Comparison of ENCODE assay signal across 21 cellular contexts in genomic region chr9:18699749-18700148, GRCh38.
"Had no signal": no experiment of that assay in that cellular context is flagged by ENCODE, and none has a peak within 500 bp of the region (broad histone marks: within the 10 kb centered on the region; RNA-seq: fewer than 3 reads in every experiment).

No MANE protein-coding gene starts in this region.

- H3K27ac ChIP-seq: breast epithelium had no signal

- DNase-seq: activated CD4-positive, alpha-beta T cell treated with anti-CD3 and anti-CD28 coated beads for 48 hours; activated CD4-positive, alpha-beta T cell treated with anti-CD3 and anti-CD28 coated beads, Interleukin-2, amount 50 U/mL, for 48 hours; activated CD4-positive, CD25-positive, alpha-beta regulatory T cell treated with anti-CD3 and anti-CD28 coated beads, Interleukin-2, amount 50 U/mL, for 72 hours; activated CD8-positive, alpha-beta memory T cell treated with anti-CD3 and anti-CD28 coated beads, Interleukin-2, amount 10 ng/mL, durations not matched to agents 7 days and 5 days; activated effector memory CD4-positive, alpha-beta T cell treated with anti-CD3 and anti-CD28 coated beads, Interleukin-2, amount 50 U/mL, for 16 hours; activated naive CD4-positive, alpha-beta T cell treated with anti-CD3 and anti-CD28 coated beads for 36 hours; activated T-cell treated with anti-CD3 and anti-CD28 coated beads, Interleukin-2, amount 50 U/mL, for 4 hours; anterior cingulate cortex; caudate nucleus; NCI-H1092; NCI-H1417; NCI-H1930; NCI-H345; NCI-H510A treated with DMSO at 0.1 percent for 48 hours; NCI-H69; SHP77 treated with DMSO at 0.1 percent for 48 hours; T-helper 17 cell; T-helper 9 cell had no signal

- H3K27me3 ChIP-seq: breast epithelium had no signal

- H3K36me3 ChIP-seq: breast epithelium had no signal

- H3K4me1 ChIP-seq: breast epithelium had no signal

- H3K27ac Mint-ChIP-seq: activated CD8-positive, alpha-beta memory T cell treated with anti-CD3 and anti-CD28 coated beads, Interleukin-2, amount 10 ng/mL, durations not matched to agents 7 days and 5 days; activated naive CD4-positive, alpha-beta T cell treated with anti-CD3 and anti-CD28 coated beads for 36 hours; activated naive CD8-positive, alpha-beta T cell; T-helper 17 cell; WTC11 had no signal

- H3K4me3 ChIP-seq: breast epithelium had no signal

- H3K36me3 Mint-ChIP-seq: activated CD8-positive, alpha-beta memory T cell treated with anti-CD3 and anti-CD28 coated beads, Interleukin-2, amount 10 ng/mL, durations not matched to agents 7 days and 5 days; activated naive CD8-positive, alpha-beta T cell had no signal

- H3K4me1 Mint-ChIP-seq: activated CD8-positive, alpha-beta memory T cell treated with anti-CD3 and anti-CD28 coated beads, Interleukin-2, amount 10 ng/mL, durations not matched to agents 7 days and 5 days; T-helper 17 cell; WTC11 had no signal

- H3K4me3 Mint-ChIP-seq: activated CD8-positive, alpha-beta memory T cell treated with anti-CD3 and anti-CD28 coated beads, Interleukin-2, amount 10 ng/mL, durations not matched to agents 7 days and 5 days; activated naive CD4-positive, alpha-beta T cell treated with anti-CD3 and anti-CD28 coated beads for 36 hours; activated naive CD8-positive, alpha-beta T cell; activated T-cell treated with anti-CD3 and anti-CD28 coated beads, Interleukin-2, amount 50 U/mL, for 4 hours; T-helper 17 cell; WTC11 had no signal

- H3K27me3 Mint-ChIP-seq: T-helper 17 cell had no signal
